In genomic region chr5:42876375-42876844, GRCh38 we compare ENCODE assay signal across 1 cellular context.
TF ChIP-seq lines count a peak whose summit lies in the region.

No MANE protein-coding gene starts in this region.

TF ChIP-seq in GM23338, 12 proteins besides CTCF, POLR2A, EP300 and RAD21 (continued from another document):
- no peak for TF ChIP-seq REST (IDR thresholded peaks at IDR 0.05; ENCODE audit: unreplicated experiment)
- no peak for TF ChIP-seq ETS1 (IDR thresholded peaks at IDR 0.05)
- no peak for TF ChIP-seq ZNF331 (CRISPR knock-in tag; IDR thresholded peaks at IDR 0.05; ENCODE audit: low read depth)
- TF ChIP-seq EZH2phosphoT487 (IDR thresholded peaks at IDR 0.05; ENCODE audit: unreplicated experiment): no peak
- TF ChIP-seq ZNF114 (CRISPR knock-in tag; IDR thresholded peaks at IDR 0.05): no peak
- TF ChIP-seq CREB1 (CRISPR knock-in tag; IDR thresholded peaks at IDR 0.05; ENCODE audit: low read depth): no peak
- no peak for TF ChIP-seq NANOG (IDR thresholded peaks at IDR 0.05; ENCODE audit: borderline replicate concordance)
